18 cellular contexts compared by ENCODE assay signal in the genomic region with DNA sequence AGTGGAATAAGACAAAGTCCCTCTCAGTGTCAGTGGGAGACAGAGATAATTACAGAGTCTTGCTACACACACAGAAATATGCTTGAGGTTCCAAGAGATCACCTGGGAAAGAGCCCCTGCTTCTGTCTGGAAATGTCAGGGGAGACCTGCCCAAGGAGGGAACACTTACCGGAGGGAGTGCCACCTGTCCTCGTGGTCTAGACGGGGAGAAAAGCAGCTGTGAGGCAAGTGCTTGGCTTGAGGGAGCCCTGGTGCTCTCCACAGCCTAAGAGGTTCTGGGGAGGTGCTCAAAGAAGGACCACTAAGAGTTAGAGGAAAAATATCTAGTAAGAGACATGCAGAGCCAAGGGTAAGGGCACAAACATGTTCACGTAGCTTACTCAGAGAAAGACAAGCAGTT.
"Had no signal": no experiment of that assay in that cellular context is flagged by ENCODE, and none has a peak within 500 bp of the region (broad histone marks: within the 10 kb centered on the region; RNA-seq: fewer than 3 reads in every experiment).

No MANE protein-coding gene starts in this region.

- H3K4me1 Mint-ChIP-seq: activated naive CD4-positive, alpha-beta T cell treated with anti-CD3 and anti-CD28 coated beads, Interleukin-2, amount 50 U/mL, for 24 hours; central memory CD8-positive, alpha-beta T cell; naive B cell had no signal

- H3K4me3 ChIP-seq: body of pancreas, hepatocyte, upper lobe of left lung had no signal

- H3K36me3 Mint-ChIP-seq: activated naive CD4-positive, alpha-beta T cell treated with anti-CD3 and anti-CD28 coated beads, Interleukin-2, amount 50 U/mL, for 24 hours; naive B cell had no signal

- H3K79me2 ChIP-seq: hepatocyte had no signal

- FAIRE-seq: TTC549 had no signal

- H3K27ac Mint-ChIP-seq: activated naive CD4-positive, alpha-beta T cell treated with anti-CD3 and anti-CD28 coated beads, Interleukin-2, amount 50 U/mL, for 24 hours; naive B cell; progenitor cell of endocrine pancreas; T-helper 17 cell had no signal

- H3K4me3 Mint-ChIP-seq: activated naive CD4-positive, alpha-beta T cell treated with anti-CD3 and anti-CD28 coated beads, Interleukin-2, amount 50 U/mL, for 24 hours; central memory CD8-positive, alpha-beta T cell; naive B cell; T-helper 17 cell had no signal

- H3K9me3 Mint-ChIP-seq: activated naive CD4-positive, alpha-beta T cell treated with anti-CD3 and anti-CD28 coated beads, Interleukin-2, amount 50 U/mL, for 24 hours; central memory CD8-positive, alpha-beta T cell; naive B cell had no signal

- H3K27me3 Mint-ChIP-seq: central memory CD8-positive, alpha-beta T cell; progenitor cell of endocrine pancreas had no signal

- H2AFZ ChIP-seq: hepatocyte had no signal

- H3K27ac ChIP-seq: body of pancreas, epithelial cell of prostate, hepatocyte had no signal

- H3K27me3 ChIP-seq: body of pancreas, hepatocyte, upper lobe of left lung had no signal

- H3K4me1 ChIP-seq: body of pancreas had no signal

- H3K36me3 ChIP-seq: upper lobe of left lung had no signal

- H3K9me3 ChIP-seq: body of pancreas, upper lobe of left lung had no signal

- H3K4me2 ChIP-seq: hepatocyte had no signal

- ATAC-seq: body of pancreas, right cardiac atrium, T-helper 17 cell had no signal

- DNase-seq: activated CD4-positive, alpha-beta T cell treated with anti-CD3 and anti-CD28 coated beads, Interleukin-2, amount 50 U/mL, for 1 hour; activated CD4-positive, CD25-positive, alpha-beta regulatory T cell; activated effector memory CD4-positive, alpha-beta T cell treated with Interleukin-2 at 50 U/mL for 16 hours; body of pancreas; effector memory CD4-positive, alpha-beta T cell; naive B cell; right cardiac atrium; stimulated activated CD4-positive, alpha-beta T cell treated with anti-CD3 and anti-CD28 coated beads, Interleukin-2, amount 100 ng/mL, for 24 hours; stimulated activated naive CD4-positive, alpha-beta T cell; substantia nigra; T-helper 17 cell; upper lobe of left lung had no signal
